ENCODE assay signal across 26 cellular contexts in the genomic region with DNA sequence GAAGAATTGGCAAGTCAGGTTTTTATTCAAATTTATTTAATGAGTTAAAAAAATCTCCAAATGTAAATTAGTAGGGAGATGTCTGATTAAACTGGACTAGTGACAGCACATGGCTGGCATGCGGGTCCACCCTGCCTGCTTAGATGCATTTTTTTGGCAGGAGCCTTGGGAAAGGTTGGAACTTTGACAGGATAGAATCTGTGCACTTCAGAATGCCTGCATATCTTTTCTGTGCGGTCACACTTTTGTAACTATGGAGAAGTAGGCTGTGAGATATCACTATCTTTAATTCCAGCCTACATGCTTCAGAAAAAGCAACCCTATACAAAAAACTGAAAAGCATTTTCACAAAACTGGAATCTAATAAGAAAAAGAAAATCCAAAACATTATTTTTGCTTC.
DNase-seq lines count a peak whose midpoint lies in the region; ATAC-seq and TF ChIP-seq lines count a peak whose summit lies in the region.
"Had no signal": no experiment of that assay in that cellular context is flagged by ENCODE, and none has a peak within 500 bp of the region (broad histone marks: within the 10 kb centered on the region; RNA-seq: fewer than 3 reads in every experiment).

No MANE protein-coding gene starts in this region.

- ATAC-seq in left ventricle myocardium superior (peak; percentile 97), GM21390 (IDR thresholded peaks at IDR 0.05; ENCODE audit: unreplicated experiment) (no peak)
- no peak for ATAC-seq in activated T-helper 17 cell treated with anti-CD3 and anti-CD28 coated beads, Interleukin-2, amount 50 U/mL, for 72 hours (replicated peaks)
- ATAC-seq: A549; body of pancreas; left lobe of liver; naive thymus-derived CD4-positive, alpha-beta T cell; stimulated activated effector memory CD8-positive, alpha-beta T cell treated with anti-CD3 and anti-CD28 coated beads, Interleukin-12 subunit alpha, Interleukin-12 subunit beta, amount 100 ng/mL, for 72 hours; WTC11 had no signal

- H3K36me3 ChIP-seq in MG63 = no peaks in the 10 kb centered on the region
- H3K36me3 ChIP-seq: vagina had no signal

- H3K4me3 ChIP-seq in AG10803 (ENCODE audit: low read length) = no peak overlapping the region
- H3K4me3 ChIP-seq in MG63 = no peak overlapping the region
- H3K4me3 ChIP-seq in dorsolateral prefrontal cortex = no peak overlapping the region
- H3K4me3 ChIP-seq: A549, body of pancreas, coronary artery, vagina had no signal

- no peaks in the 10 kb centered on the region for H3K9me3 Mint-ChIP-seq in activated T-helper 17 cell treated with anti-CD3 and anti-CD28 coated beads, Interleukin-2, amount 50 U/mL, for 72 hours
- peaks cover 1 to 11% (median 5%) of the 10 kb centered on the region in 6 donors for H3K9me3 Mint-ChIP-seq in immature natural killer cell
- H3K9me3 Mint-ChIP-seq: stimulated activated effector memory CD8-positive, alpha-beta T cell treated with anti-CD3 and anti-CD28 coated beads, Interleukin-12 subunit alpha, Interleukin-12 subunit beta, amount 100 ng/mL, for 72 hours; WTC11 had no signal

- TF ChIP-seq CTCF in AG10803 (conservative IDR thresholded peaks at IDR 0.05; ENCODE audit: low read length) = no peak
- no peak for TF ChIP-seq CTCF in dorsolateral prefrontal cortex (IDR thresholded peaks at IDR 0.05 in 54 of 56, conservative IDR thresholded peaks at IDR 0.05 in 2 of 56; ENCODE audit: low read depth in 1 of 56, partially characterized antibody in 56 of 56)

- H3K27me3 ChIP-seq in MG63 = no peaks in the 10 kb centered on the region
- no peaks in the 10 kb centered on the region for H3K27me3 ChIP-seq in dorsolateral prefrontal cortex
- H3K27me3 ChIP-seq: body of pancreas, vagina had no signal

- H3K27ac Mint-ChIP-seq in activated T-helper 17 cell treated with anti-CD3 and anti-CD28 coated beads, Interleukin-2, amount 50 U/mL, for 72 hours = no peak overlapping the region
- H3K27ac Mint-ChIP-seq in immature natural killer cell = no peak overlapping the region
- H3K27ac Mint-ChIP-seq: activated naive CD8-positive, alpha-beta T cell; stimulated activated effector memory CD8-positive, alpha-beta T cell treated with anti-CD3 and anti-CD28 coated beads, Interleukin-12 subunit alpha, Interleukin-12 subunit beta, amount 100 ng/mL, for 72 hours; WTC11 had no signal

- intact Hi-C loops in dorsolateral prefrontal cortex (cut with DNase I) = no loop called here
- intact Hi-C loops in left ventricle myocardium superior (cut with micrococcal nuclease) = no loop called here

- peaks cover 23% of the 10 kb centered on the region for H3K27me3 Mint-ChIP-seq in activated T-helper 17 cell treated with anti-CD3 and anti-CD28 coated beads, Interleukin-2, amount 50 U/mL, for 72 hours
- H3K27me3 Mint-ChIP-seq in immature natural killer cell (ENCODE audit: low read depth in 3 of 3) = no peaks in the 10 kb centered on the region

- H3K36me3 Mint-ChIP-seq in activated T-helper 17 cell treated with anti-CD3 and anti-CD28 coated beads, Interleukin-2, amount 50 U/mL, for 72 hours (ENCODE audit: low read depth) = no peaks in the 10 kb centered on the region
- no peaks in the 10 kb centered on the region for H3K36me3 Mint-ChIP-seq in immature natural killer cell
- H3K36me3 Mint-ChIP-seq: activated naive CD8-positive, alpha-beta T cell; stimulated activated effector memory CD8-positive, alpha-beta T cell treated with anti-CD3 and anti-CD28 coated beads, Interleukin-12 subunit alpha, Interleukin-12 subunit beta, amount 100 ng/mL, for 72 hours; WTC11 had no signal

- H3K4me3 Mint-ChIP-seq in activated T-helper 17 cell treated with anti-CD3 and anti-CD28 coated beads, Interleukin-2, amount 50 U/mL, for 72 hours = no peak overlapping the region
- no peak overlapping the region for H3K4me3 Mint-ChIP-seq in immature natural killer cell
- H3K4me3 Mint-ChIP-seq: activated naive CD8-positive, alpha-beta T cell; naive thymus-derived CD4-positive, alpha-beta T cell; stimulated activated effector memory CD8-positive, alpha-beta T cell treated with anti-CD3 and anti-CD28 coated beads, Interleukin-12 subunit alpha, Interleukin-12 subunit beta, amount 100 ng/mL, for 72 hours; WTC11 had no signal

- no peaks in the 10 kb centered on the region for H3K9me3 ChIP-seq in MG63
- H3K9me3 ChIP-seq: A549, body of pancreas, Caco-2, vagina had no signal

- peak overlapping the region in 13 of 59 donors; percentile 5 to 74 (median 53) for H3K27ac ChIP-seq in dorsolateral prefrontal cortex
- H3K27ac ChIP-seq: A549, body of pancreas, coronary artery, vagina had no signal

- DNase-seq in AG10803 (ENCODE audit: low read depth) = peak; percentile 36
- DNase-seq in MG63 = peak; percentile 3
- DNase-seq in dorsolateral prefrontal cortex = peak in 6 of 10 donors; percentile 8 to 66 (median 55)
- DNase-seq in left ventricle myocardium superior = peak; percentile 53
- DNase-seq in NCI-H1092 treated with DMSO at 0.1 percent for 48 hours (lab: John Stamatoyannopoulos, UW) = no peak
- no peak for DNase-seq in immature natural killer cell
- DNase-seq: activated CD4-positive, alpha-beta T cell treated with anti-CD3 and anti-CD28 coated beads, Interleukin-2, amount 50 U/mL, for 4 hours; activated CD8-positive, alpha-beta memory T cell treated with anti-CD3 and anti-CD28 coated beads, Interleukin-2, amount 50 U/mL, for 4 hours; body of pancreas; Caco-2; DND-41; H7; naive thymus-derived CD4-positive, alpha-beta T cell; NCI-H1092; NCI-H2029; nucleus accumbens; retina had no signal

- no peaks in the 10 kb centered on the region for H3K4me1 Mint-ChIP-seq in activated T-helper 17 cell treated with anti-CD3 and anti-CD28 coated beads, Interleukin-2, amount 50 U/mL, for 72 hours
- H3K4me1 Mint-ChIP-seq in immature natural killer cell = no peaks in the 10 kb centered on the region
- H3K4me1 Mint-ChIP-seq: naive thymus-derived CD4-positive, alpha-beta T cell; stimulated activated effector memory CD8-positive, alpha-beta T cell treated with anti-CD3 and anti-CD28 coated beads, Interleukin-12 subunit alpha, Interleukin-12 subunit beta, amount 100 ng/mL, for 72 hours had no signal

Comparison
In these comparisons a context has a peak if more than half of its experiments do, and no peak if none do; other contexts are left out.
1. DNase-seq: peak in AG10803 (single experiment), MG63 (single experiment), dorsolateral prefrontal cortex (6 of 10) and left ventricle myocardium superior (single experiment); none in NCI-H1092 treated with DMSO at 0.1 percent for 48 hours (single experiment) and immature natural killer cell (0 of 3).